ENCODE assay signal across 8 cellular contexts in genomic region chr13:36131215-36131930, GRCh38. TPM values are rescaled to one million over a fixed set of nuclear protein-coding genes. Genes with fewer than 3 reads are reported as not detected.
DNase-seq lines count a peak whose midpoint lies in the region; ATAC-seq and TF ChIP-seq lines count a peak whose summit lies in the region.

Gene DCLK1, minus strand, starts transcription at chr13:36131382.

- peak; percentile 58 for ATAC-seq in mucosa of descending colon
- ATAC-seq in aorta (ENCODE audit: low FRiP score), result peak; percentile 89
- ATAC-seq in GM18498 (IDR thresholded peaks at IDR 0.05; ENCODE audit: unreplicated experiment), result no peak
- ATAC-seq in GM18907 (IDR thresholded peaks at IDR 0.05; ENCODE audit: unreplicated experiment), result no peak

- H3K4me3 ChIP-seq in epithelial cell of esophagus (ENCODE audit: low read length), result no peak within 1 kb of the TSS
- H3K4me3 ChIP-seq in mucosa of descending colon, result no peak within 1 kb of the TSS
- H3K4me3 ChIP-seq in aorta (ENCODE audit: low read length in 2 of 2), result peak within 1 kb of the TSS; percentile 49 to 68

- WGBS in aorta, 2 donors, result 7 to 21% methylated on average over 15 to 48 of the region's 48 CpGs

- no peaks in the 10 kb centered on the region for H3K27me3 ChIP-seq in aorta (ENCODE audit: control insufficient read depth in 1 of 2, insufficient read depth in 2 of 2, low read length in 1 of 2)

- intact Hi-C loops in mucosa of descending colon (cut with DNase I, micrococcal nuclease), result no loop called here
- intact Hi-C loops in aorta (cut with DNase I), result no loop called here

- no peak within 1 kb of the TSS for H3K27ac ChIP-seq in aorta (ENCODE audit: low read depth in 1 of 2, low read length in 2 of 2)

- H3K9me3 ChIP-seq in mucosa of descending colon (no peaks in the 10 kb centered on the region), aorta (ENCODE audit: control insufficient read depth, low read length) (no peaks in the 10 kb centered on the region)

- H3K4me1 ChIP-seq in mucosa of descending colon (ENCODE audit: low read depth), result no peaks in the 10 kb centered on the region
- no peaks in the 10 kb centered on the region for H3K4me1 ChIP-seq in aorta (ENCODE audit: control insufficient read depth in 1 of 2, insufficient read depth in 2 of 2, low read length in 2 of 2)

- H3K36me3 ChIP-seq in mucosa of descending colon (ENCODE audit: low read depth) (no peaks in the 10 kb centered on the region), aorta (ENCODE audit: control insufficient read depth in 1 of 2, insufficient read depth in 2 of 2, low read length in 1 of 2) (no peaks in the 10 kb centered on the region)

- peak; percentile 16 for DNase-seq in DMS153 (lab: John Stamatoyannopoulos, UW)
- peak; percentile 87 for DNase-seq in NCI-H69 (lab: John Stamatoyannopoulos, UW)
- DNase-seq in epithelial cell of esophagus (ENCODE audit: low read depth), result peak; percentile 38
- DNase-seq in mucosa of descending colon, result peak; percentile 21 to 67 (median 45)
- DNase-seq in aorta, result peak; percentile 70 to 89
- no peak for DNase-seq in stimulated activated CD4-positive, alpha-beta T cell treated with anti-CD3 and anti-CD28 coated beads, Interleukin-2, amount 100 ng/mL, for 48 hours

- TF ChIP-seq CTCF in epithelial cell of esophagus (IDR thresholded peaks at IDR 0.05; ENCODE audit: insufficient read depth, low read depth, low read length, missing control alignments) (no peak), mucosa of descending colon (IDR thresholded peaks at IDR 0.05) (no peak)

RNA-seq across cellular contexts. Expression of gene DCLK1, which starts in this region (rescaled TPM):
- total RNA-seq in mucosa of descending colon, result 10 to 100 TPM in 2 of 3 donors, 1 to 10 TPM in 1; 2.6 to 17.9 (median 12.7) TPM
- total RNA-seq in aorta, result 10 to 100 TPM; 24.7 to 47.4 TPM
- polyA plus RNA-seq in aorta, result 1 to 10 TPM; 2.6 to 3.1 TPM

Comparison
In these comparisons a context has a peak if more than half of its experiments do, and no peak if none do; other contexts are left out.
1. DNase-seq: peak in DMS153 (single experiment), NCI-H69 (single experiment), epithelial cell of esophagus (single experiment), mucosa of descending colon (3 of 3) and aorta (2 of 2); none in stimulated activated CD4-positive, alpha-beta T cell treated with anti-CD3 and anti-CD28 coated beads, Interleukin-2, amount 100 ng/mL, for 48 hours (0 of 2).
2. H3K4me3 ChIP-seq: peak in aorta (2 of 2); none in epithelial cell of esophagus (single experiment) and mucosa of descending colon (single experiment).
3. ATAC-seq: peak in mucosa of descending colon (single experiment) and aorta (single experiment); none in GM18498 (single experiment) and GM18907 (single experiment).